9 cellular contexts compared by ENCODE assay signal in the genomic region with DNA sequence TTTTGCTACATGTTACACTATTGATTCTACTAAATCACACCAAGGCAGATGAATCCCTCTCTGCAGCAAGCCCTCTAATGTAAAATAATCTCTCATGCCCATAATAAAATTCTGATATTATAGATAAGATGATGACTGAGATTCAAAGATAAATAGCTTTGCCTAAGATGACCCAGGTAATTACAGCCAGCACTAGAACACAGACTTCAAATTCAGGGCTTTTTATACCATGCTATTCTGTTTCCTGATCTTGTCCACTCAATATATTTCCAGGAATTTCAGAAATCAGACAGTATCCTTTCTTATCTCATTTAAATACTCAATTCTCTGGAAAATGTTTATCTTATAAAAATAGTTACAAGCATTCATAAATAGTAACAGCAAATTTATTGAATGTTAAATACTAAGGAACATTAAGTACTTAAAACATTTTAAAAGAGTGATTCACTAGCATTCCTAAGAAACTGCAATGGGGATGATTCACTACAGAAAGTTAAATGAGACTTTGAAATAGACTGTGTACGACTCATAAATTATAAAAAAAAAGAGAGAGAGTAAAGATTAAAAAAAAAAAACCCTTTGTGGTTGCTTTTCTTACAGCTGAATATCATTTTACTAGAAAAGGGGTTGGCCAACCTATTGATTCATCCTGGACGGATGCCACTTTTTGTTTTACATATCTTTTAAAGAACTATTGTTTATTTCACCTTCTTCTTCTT. TPM values are rescaled to one million over a fixed set of nuclear protein-coding genes. Genes with fewer than 3 reads are reported as not detected.
DNase-seq lines count a peak whose midpoint lies in the region; TF ChIP-seq lines count a peak whose summit lies in the region.
"Had no signal": no experiment of that assay in that cellular context is flagged by ENCODE, and none has a peak within 500 bp of the region (broad histone marks: within the 10 kb centered on the region; RNA-seq: fewer than 3 reads in every experiment).

No MANE protein-coding gene starts in this region.

- H3K36me3 ChIP-seq in A673 (ENCODE audit: insufficient read depth, low read length, poor library complexity, severe bottlenecking) (no peaks in the 10 kb centered on the region), adipocyte (ENCODE audit: control insufficient read depth, insufficient read depth, low read length, severe bottlenecking) (no peaks in the 10 kb centered on the region)

- no peaks in the 10 kb centered on the region for H3K27me3 ChIP-seq in A673 (replicated peaks; ENCODE audit: insufficient read depth, low read depth, low read length, poor library complexity)
- H3K27me3 ChIP-seq in adipocyte (replicated peaks; ENCODE audit: control insufficient read depth, insufficient read depth, low read length), result no peaks in the 10 kb centered on the region

- H3K9me3 ChIP-seq in A673 (ENCODE audit: low read depth, low read length, poor library complexity, severe bottlenecking) (no peaks in the 10 kb centered on the region), adipocyte (ENCODE audit: control insufficient read depth, low read length) (no peaks in the 10 kb centered on the region)

- BruUV-seq in A673 (replicated peaks; lab: Mats Ljungman, UMichigan), result no TSS peak

- DNase-seq in A673 (ENCODE audit: low spot score), result peak; percentile 48
- DNase-seq in HFF-Myc (ENCODE audit: extremely low read depth, low read depth), result peak; percentile 88
- DNase-seq in adipocyte (ENCODE audit: low read depth), result peak; percentile 91
- DNase-seq in kidney glomerular epithelial cell (lab: John Stamatoyannopoulos, UW), result peak; percentile 90
- no peak for DNase-seq in NOMO-1 treated with DMSO at 0.1 percent for 48 hours (lab: John Stamatoyannopoulos, UW; ENCODE audit: unreplicated experiment)
- DNase-seq in anterior cingulate cortex (lab: John Stamatoyannopoulos, UW), result no peak
- no peak for DNase-seq in SK-N-DZ (ENCODE audit: low spot score)
- no peak for DNase-seq in Ammon's horn (ENCODE audit: low spot score)
- DNase-seq: cortex of kidney had no signal

- peak overlapping the region; percentile 73 for H3K9ac ChIP-seq in adipocyte (ENCODE audit: low read length)

- intact Hi-C loops in A673 (cut with micrococcal nuclease; ENCODE audit: unreplicated experiment), result no loop called here

- H3K27ac ChIP-seq in A673 (ENCODE audit: low read depth, low read length, poor library complexity, severe bottlenecking), result no peak overlapping the region

- CTCF ChIA-PET in A673 (lab: Charles Lee), result no interaction called here

- TF ChIP-seq CTCF in A673 (conservative IDR thresholded peaks at IDR 0.05; ENCODE audit: low read depth, low read length) (no peak), HFF-Myc (IDR thresholded peaks at IDR 0.05; ENCODE audit: low read depth, low read length, missing control alignments) (no peak)

- POLR2A ChIA-PET in A673 (lab: Charles Lee; ENCODE audit: low non-redundant PET), result no interaction called here

- no peaks in the 10 kb centered on the region for H3K4me1 ChIP-seq in A673 (ENCODE audit: insufficient read depth, low read length, poor library complexity, severe bottlenecking)
- H3K4me1 ChIP-seq in adipocyte (ENCODE audit: control insufficient read depth, insufficient read depth, low read length), result peaks cover 62% of the 10 kb centered on the region

- H3K4me3 ChIP-seq in A673 (ENCODE audit: low read depth, low read length, poor library complexity, severe bottlenecking), result no peak overlapping the region
- H3K4me3 ChIP-seq in HFF-Myc (replicated peaks; ENCODE audit: low read depth, low read length), result no peak overlapping the region
- H3K4me3 ChIP-seq in adipocyte (ENCODE audit: low read length), result peak overlapping the region; percentile 49

RNA-seq across cellular contexts. Expression of gene IL21, which starts 45.8 kb away (rescaled TPM):
- not detected in 2 replicates for total RNA-seq in A673 (2021)
- polyA plus RNA-seq in SK-N-DZ (2014; cell fraction: cytosol; rRNA removed), result not detected in 2 replicates
- not detected in 2 replicates for polyA plus RNA-seq in SK-N-DZ (2014; cell fraction: nucleus; rRNA removed)

Comparison
In these comparisons a context has a peak if more than half of its experiments do, and no peak if none do; other contexts are left out.
1. DNase-seq: peak in A673 (single experiment), HFF-Myc (single experiment), adipocyte (single experiment) and kidney glomerular epithelial cell (single experiment); none in NOMO-1 treated with DMSO at 0.1 percent for 48 hours (single experiment), anterior cingulate cortex (0 of 58), SK-N-DZ (single experiment) and Ammon's horn (single experiment).